In the genomic region with DNA sequence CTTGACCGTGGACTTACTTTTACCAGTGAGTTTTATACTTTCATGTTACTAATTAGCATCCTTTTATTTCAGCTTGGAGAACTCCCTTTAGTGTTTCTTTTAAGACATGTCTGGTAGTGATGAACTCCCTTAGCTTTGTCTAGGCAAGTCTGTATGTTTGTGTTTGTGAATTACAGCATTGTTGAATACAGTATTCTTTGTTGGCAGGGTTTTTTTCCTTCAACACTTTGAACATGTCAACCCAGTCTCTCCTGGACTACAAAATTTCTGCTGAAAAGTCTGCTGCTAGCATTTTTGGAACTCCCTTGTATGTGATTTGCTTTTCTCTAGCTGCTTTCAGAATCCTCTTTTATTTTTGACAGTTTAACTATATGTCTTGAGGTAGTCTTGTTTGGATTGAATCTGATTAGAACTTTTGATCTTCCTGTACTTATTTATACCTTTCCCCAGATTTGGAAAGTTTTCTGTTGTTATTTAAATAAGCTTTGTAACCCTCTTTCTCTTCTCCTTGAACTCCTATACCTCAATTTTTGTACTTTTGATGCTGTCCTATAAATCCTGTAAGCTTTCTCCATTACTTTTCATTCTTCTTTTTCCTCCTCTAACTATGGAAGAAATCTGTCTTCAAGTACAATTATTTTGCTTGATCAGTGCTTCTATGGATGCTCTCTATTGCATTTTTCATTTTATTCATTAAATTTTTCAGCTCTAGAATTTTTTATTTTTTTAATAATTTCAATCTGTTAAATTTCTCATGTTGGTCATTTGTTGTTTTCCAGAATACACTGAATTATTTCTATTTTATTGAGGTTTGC, we compare ENCODE assay signal across 2 cellular contexts.
A peak's percentile ranks its signal among the peaks of the same experiment; 100 is the strongest.
TF ChIP-seq lines count a peak whose summit lies in the region.

No MANE protein-coding gene starts in this region.

TF ChIP-seq in HEK293, 187 proteins besides CTCF, POLR2A, EP300 and RAD21:
- TF ChIP-seq, protein P1, sequence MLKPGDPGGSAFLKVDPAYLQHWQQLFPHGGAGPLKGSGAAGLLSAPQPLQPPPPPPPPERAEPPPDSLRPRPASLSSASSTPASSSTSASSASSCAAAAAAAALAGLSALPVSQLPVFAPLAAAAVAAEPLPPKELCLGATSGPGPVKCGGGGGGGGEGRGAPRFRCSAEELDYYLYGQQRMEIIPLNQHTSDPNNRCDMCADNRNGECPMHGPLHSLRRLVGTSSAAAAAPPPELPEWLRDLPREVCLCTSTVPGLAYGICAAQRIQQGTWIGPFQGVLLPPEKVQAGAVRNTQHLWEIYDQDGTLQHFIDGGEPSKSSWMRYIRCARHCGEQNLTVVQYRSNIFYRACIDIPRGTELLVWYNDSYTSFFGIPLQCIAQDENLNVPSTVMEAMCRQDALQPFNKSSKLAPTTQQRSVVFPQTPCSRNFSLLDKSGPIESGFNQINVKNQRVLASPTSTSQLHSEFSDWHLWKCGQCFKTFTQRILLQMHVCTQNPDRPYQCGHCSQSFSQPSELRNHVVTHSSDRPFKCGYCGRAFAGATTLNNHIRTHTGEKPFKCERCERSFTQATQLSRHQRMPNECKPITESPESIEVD (tag by site-specific recombination; IDR thresholded peaks at IDR 0.05) = no peak
- TF ChIP-seq ZFP3 (tag by site-specific recombination; IDR thresholded peaks at IDR 0.05; ENCODE audit: low read depth) (no peak), TRIM28 (IDR thresholded peaks at IDR 0.05; ENCODE audit: borderline replicate concordance, low read length) (peak; percentile 91), SETDB1 (IDR thresholded peaks at IDR 0.05; ENCODE audit: insufficient read length, low read length) (peak; percentile 98), ZNF19 (tag by site-specific recombination; IDR thresholded peaks at IDR 0.05; ENCODE audit: low read depth) (no peak)
- TF ChIP-seq, protein P2, sequence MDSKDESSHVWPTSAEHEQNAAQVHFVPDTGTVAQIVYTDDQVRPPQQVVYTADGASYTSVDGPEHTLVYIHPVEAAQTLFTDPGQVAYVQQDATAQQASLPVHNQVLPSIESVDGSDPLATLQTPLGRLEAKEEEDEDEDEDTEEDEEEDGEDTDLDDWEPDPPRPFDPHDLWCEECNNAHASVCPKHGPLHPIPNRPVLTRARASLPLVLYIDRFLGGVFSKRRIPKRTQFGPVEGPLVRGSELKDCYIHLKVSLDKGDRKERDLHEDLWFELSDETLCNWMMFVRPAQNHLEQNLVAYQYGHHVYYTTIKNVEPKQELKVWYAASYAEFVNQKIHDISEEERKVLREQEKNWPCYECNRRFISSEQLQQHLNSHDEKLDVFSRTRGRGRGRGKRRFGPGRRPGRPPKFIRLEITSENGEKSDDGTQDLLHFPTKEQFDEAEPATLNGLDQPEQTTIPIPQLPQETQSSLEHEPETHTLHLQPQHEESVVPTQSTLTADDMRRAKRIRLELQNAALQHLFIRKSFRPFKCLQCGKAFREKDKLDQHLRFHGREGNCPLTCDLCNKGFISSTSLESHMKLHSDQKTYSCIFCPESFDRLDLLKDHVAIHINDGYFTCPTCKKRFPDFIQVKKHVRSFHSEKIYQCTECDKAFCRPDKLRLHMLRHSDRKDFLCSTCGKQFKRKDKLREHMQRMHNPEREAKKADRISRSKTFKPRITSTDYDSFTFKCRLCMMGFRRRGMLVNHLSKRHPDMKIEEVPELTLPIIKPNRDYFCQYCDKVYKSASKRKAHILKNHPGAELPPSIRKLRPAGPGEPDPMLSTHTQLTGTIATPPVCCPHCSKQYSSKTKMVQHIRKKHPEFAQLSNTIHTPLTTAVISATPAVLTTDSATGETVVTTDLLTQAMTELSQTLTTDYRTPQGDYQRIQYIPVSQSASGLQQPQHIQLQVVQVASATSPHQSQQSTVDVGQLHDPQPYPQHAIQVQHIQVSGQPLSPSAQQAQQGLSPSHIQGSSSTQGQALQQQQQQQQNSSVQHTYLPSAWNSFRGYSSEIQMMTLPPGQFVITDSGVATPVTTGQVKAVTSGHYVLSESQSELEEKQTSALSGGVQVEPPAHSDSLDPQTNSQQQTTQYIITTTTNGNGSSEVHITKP (tag by site-specific recombination; IDR thresholded peaks at IDR 0.05) = no peak

TF ChIP-seq in GM12878, 131 proteins besides CTCF, POLR2A, EP300 and RAD21:
- TF ChIP-seq, protein P3, sequence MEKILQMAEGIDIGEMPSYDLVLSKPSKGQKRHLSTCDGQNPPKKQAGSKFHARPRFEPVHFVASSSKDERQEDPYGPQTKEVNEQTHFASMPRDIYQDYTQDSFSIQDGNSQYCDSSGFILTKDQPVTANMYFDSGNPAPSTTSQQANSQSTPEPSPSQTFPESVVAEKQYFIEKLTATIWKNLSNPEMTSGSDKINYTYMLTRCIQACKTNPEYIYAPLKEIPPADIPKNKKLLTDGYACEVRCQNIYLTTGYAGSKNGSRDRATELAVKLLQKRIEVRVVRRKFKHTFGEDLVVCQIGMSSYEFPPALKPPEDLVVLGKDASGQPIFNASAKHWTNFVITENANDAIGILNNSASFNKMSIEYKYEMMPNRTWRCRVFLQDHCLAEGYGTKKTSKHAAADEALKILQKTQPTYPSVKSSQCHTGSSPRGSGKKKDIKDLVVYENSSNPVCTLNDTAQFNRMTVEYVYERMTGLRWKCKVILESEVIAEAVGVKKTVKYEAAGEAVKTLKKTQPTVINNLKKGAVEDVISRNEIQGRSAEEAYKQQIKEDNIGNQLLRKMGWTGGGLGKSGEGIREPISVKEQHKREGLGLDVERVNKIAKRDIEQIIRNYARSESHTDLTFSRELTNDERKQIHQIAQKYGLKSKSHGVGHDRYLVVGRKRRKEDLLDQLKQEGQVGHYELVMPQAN (conservative IDR thresholded peaks at IDR 0.05) = no peak
- TF ChIP-seq ATF7 (IDR thresholded peaks at IDR 0.05; ENCODE audit: low read depth) (no peak), CBX5 (IDR thresholded peaks at IDR 0.05; ENCODE audit: low read depth) (0 out of 2 replicates have a peak, but pooled peaks have one; percentile 60), BHLHE40 (IDR thresholded peaks at IDR 0.05; ENCODE audit: borderline replicate concordance in 1 of 2, low read depth in 2 of 2, low read length in 1 of 2) (no peak), SIN3A (IDR thresholded peaks at IDR 0.05; ENCODE audit: low read depth, low read length) (no peak)
TF ChIP-seq in GM12878: peak in this region for 1.
